ENCODE assay signal across 35 cellular contexts in genomic region chr3:35780800-35781199, GRCh38.
"Had no signal": no experiment of that assay in that cellular context is flagged by ENCODE, and none has a peak within 500 bp of the region (broad histone marks: within the 10 kb centered on the region; RNA-seq: fewer than 3 reads in every experiment).

No MANE protein-coding gene starts in this region.

- DNase-seq: activated CD4-positive, alpha-beta memory T cell treated with anti-CD3 and anti-CD28 coated beads for 36 hours; activated CD4-positive, alpha-beta T cell treated with anti-CD3 and anti-CD28 coated beads for 36 hours; activated CD4-positive, alpha-beta T cell treated with anti-CD3 and anti-CD28 coated beads, Interleukin-2, amount 10 ng/mL, durations not matched to agents 24 days and 14 days; activated CD4-positive, CD25-positive, alpha-beta regulatory T cell; activated CD4-positive, CD25-positive, alpha-beta regulatory T cell treated with anti-CD3 and anti-CD28 coated beads, Interleukin-2, amount 50 U/mL, for 72 hours; activated CD8-positive, alpha-beta memory T cell treated with anti-CD3 and anti-CD28 coated beads, Interleukin-2, amount 10 ng/mL, durations not matched to agents 7 days and 5 days; activated CD8-positive, alpha-beta memory T cell treated with anti-CD3 and anti-CD28 coated beads, Interleukin-2, amount 50 U/mL, for 4 hours; activated CD8-positive, alpha-beta T cell treated with anti-CD3 and anti-CD28 coated beads, Interleukin-2, amount 10 ng/mL, durations not matched to agents 7 days and 5 days; activated gamma-delta T cell; activated naive CD4-positive, alpha-beta T cell; activated naive CD4-positive, alpha-beta T cell treated with anti-CD3 and anti-CD28 coated beads, Interleukin-2, amount 10 ng/mL, durations not matched to agents 7 days and 5 days; activated naive CD8-positive, alpha-beta T cell treated with anti-CD3 and anti-CD28 coated beads, Interleukin-2, amount 10 ng/mL, durations not matched to agents 7 days and 5 days; activated T-cell treated with anti-CD3 and anti-CD28 coated beads, Interleukin-2, amount 50 U/mL, for 1 hour; activated T-cell treated with anti-CD3 and anti-CD28 coated beads, Interleukin-2, amount 50 U/mL, for 48 hours; central memory CD4-positive, alpha-beta T cell; cerebellar nuclear complex; colonic mucosa; effector CD8-positive, alpha-beta T cell; foreskin keratinocyte; gastrocnemius medialis; glutamatergic neuron; SW 1271; T-helper 1 cell; T-helper 17 cell; T1000; WERI-Rb-1 had no signal

- H3K9me3 ChIP-seq: ascending aorta, breast epithelium, colonic mucosa, esophagus muscularis mucosa, gastrocnemius medialis had no signal

- H3K4me1 ChIP-seq: ascending aorta, breast epithelium, colonic mucosa, esophagus muscularis mucosa, foreskin keratinocyte had no signal

- H3K27ac Mint-ChIP-seq: activated CD4-positive, alpha-beta memory T cell treated with anti-CD3 and anti-CD28 coated beads for 36 hours; activated CD4-positive, alpha-beta T cell treated with anti-CD3 and anti-CD28 coated beads for 36 hours; activated CD4-positive, alpha-beta T cell treated with anti-CD3 and anti-CD28 coated beads, Interleukin-2, amount 10 ng/mL, durations not matched to agents 24 days and 14 days; activated CD8-positive, alpha-beta memory T cell treated with anti-CD3 and anti-CD28 coated beads, Interleukin-2, amount 10 ng/mL, durations not matched to agents 7 days and 5 days; activated CD8-positive, alpha-beta T cell treated with anti-CD3 and anti-CD28 coated beads, Interleukin-2, amount 10 ng/mL, durations not matched to agents 7 days and 5 days; activated naive CD4-positive, alpha-beta T cell treated with anti-CD3 and anti-CD28 coated beads, Interleukin-2, amount 10 ng/mL, durations not matched to agents 7 days and 5 days; activated naive CD4-positive, alpha-beta T cell treated with anti-CD3 and anti-CD28 coated beads, Interleukin-2, amount 50 U/mL, for 72 hours; activated naive CD8-positive, alpha-beta T cell treated with anti-CD3 and anti-CD28 coated beads, Interleukin-2, amount 10 ng/mL, durations not matched to agents 7 days and 5 days; activated T-helper 1 cell treated with anti-CD3 and anti-CD28 coated beads, Interleukin-12 subunit alpha, Interleukin-12 subunit beta, Interleukin-2, Interleukin-4 antibody, amounts not matched to agents 30 ng/mL and 10 ng/mL and 1 ng/mL, durations not matched to agents 14 hours and 24 hours and 36 hours; activated T-helper 2 cell treated with anti-CD3 and anti-CD28 coated beads, Interferon-gamma antibody, Interleukin-2, Interleukin-4, amounts not matched to agents 10 μg/mL and 5 μg/mL and 100 μg/mL, durations not matched to agents 14 hours and 24 hours and 36 hours; T-helper 17 cell; T-helper 2 cell treated with Interferon-gamma antibody and Interleukin-4, amounts not matched to agents 5 μg/mL and 100 μg/mL, for 36 hours had no signal

- H3K36me3 ChIP-seq: ascending aorta, breast epithelium, cardiac muscle cell, colonic mucosa, esophagus muscularis mucosa, gastrocnemius medialis, WERI-Rb-1 had no signal

- ATAC-seq: activated CD4-positive, alpha-beta T cell treated with anti-CD3 and anti-CD28 coated beads for 36 hours; activated CD8-positive, alpha-beta memory T cell treated with anti-CD3 and anti-CD28 coated beads, Interleukin-2, amount 10 ng/mL, durations not matched to agents 7 days and 5 days; activated CD8-positive, alpha-beta T cell treated with anti-CD3 and anti-CD28 coated beads, Interleukin-2, amount 10 ng/mL, durations not matched to agents 7 days and 5 days; activated naive CD4-positive, alpha-beta T cell treated with anti-CD3 and anti-CD28 coated beads, Interleukin-2, amount 50 U/mL, for 72 hours; foreskin keratinocyte; T-helper 17 cell had no signal

- H3K9me3 Mint-ChIP-seq: activated CD4-positive, alpha-beta memory T cell treated with anti-CD3 and anti-CD28 coated beads for 36 hours; activated CD4-positive, alpha-beta T cell treated with anti-CD3 and anti-CD28 coated beads, Interleukin-2, amount 10 ng/mL, durations not matched to agents 24 days and 14 days; activated naive CD4-positive, alpha-beta T cell treated with anti-CD3 and anti-CD28 coated beads, Interleukin-2, amount 10 ng/mL, durations not matched to agents 7 days and 5 days; activated naive CD8-positive, alpha-beta T cell treated with anti-CD3 and anti-CD28 coated beads, Interleukin-2, amount 10 ng/mL, durations not matched to agents 7 days and 5 days; activated T-helper 1 cell treated with anti-CD3 and anti-CD28 coated beads, Interleukin-12 subunit alpha, Interleukin-12 subunit beta, Interleukin-2, Interleukin-4 antibody, amounts not matched to agents 30 ng/mL and 10 ng/mL and 1 ng/mL, durations not matched to agents 14 hours and 24 hours and 36 hours; activated T-helper 2 cell treated with anti-CD3 and anti-CD28 coated beads, Interferon-gamma antibody, Interleukin-2, Interleukin-4, amounts not matched to agents 10 μg/mL and 5 μg/mL and 100 μg/mL, durations not matched to agents 14 hours and 24 hours and 36 hours; T-helper 2 cell treated with Interferon-gamma antibody and Interleukin-4, amounts not matched to agents 5 μg/mL and 100 μg/mL, for 36 hours had no signal

- H3K27me3 Mint-ChIP-seq: activated CD4-positive, alpha-beta memory T cell treated with anti-CD3 and anti-CD28 coated beads for 36 hours; activated CD4-positive, alpha-beta T cell treated with anti-CD3 and anti-CD28 coated beads, Interleukin-2, amount 10 ng/mL, durations not matched to agents 24 days and 14 days; activated CD8-positive, alpha-beta memory T cell treated with anti-CD3 and anti-CD28 coated beads, Interleukin-2, amount 10 ng/mL, durations not matched to agents 7 days and 5 days; activated naive CD4-positive, alpha-beta T cell treated with anti-CD3 and anti-CD28 coated beads, Interleukin-2, amount 10 ng/mL, durations not matched to agents 7 days and 5 days; activated naive CD8-positive, alpha-beta T cell treated with anti-CD3 and anti-CD28 coated beads, Interleukin-2, amount 10 ng/mL, durations not matched to agents 7 days and 5 days; brain; T-helper 17 cell had no signal

- H3K36me3 Mint-ChIP-seq: activated CD4-positive, alpha-beta memory T cell treated with anti-CD3 and anti-CD28 coated beads for 36 hours; activated CD8-positive, alpha-beta memory T cell treated with anti-CD3 and anti-CD28 coated beads, Interleukin-2, amount 10 ng/mL, durations not matched to agents 7 days and 5 days; activated naive CD4-positive, alpha-beta T cell treated with anti-CD3 and anti-CD28 coated beads, Interleukin-2, amount 10 ng/mL, durations not matched to agents 7 days and 5 days; activated naive CD4-positive, alpha-beta T cell treated with anti-CD3 and anti-CD28 coated beads, Interleukin-2, amount 50 U/mL, for 72 hours; activated naive CD8-positive, alpha-beta T cell treated with anti-CD3 and anti-CD28 coated beads, Interleukin-2, amount 10 ng/mL, durations not matched to agents 7 days and 5 days had no signal

- H3K4me1 Mint-ChIP-seq: activated CD4-positive, alpha-beta T cell treated with anti-CD3 and anti-CD28 coated beads for 36 hours; activated CD4-positive, alpha-beta T cell treated with anti-CD3 and anti-CD28 coated beads, Interleukin-2, amount 10 ng/mL, durations not matched to agents 24 days and 14 days; activated CD8-positive, alpha-beta memory T cell treated with anti-CD3 and anti-CD28 coated beads, Interleukin-2, amount 10 ng/mL, durations not matched to agents 7 days and 5 days; activated naive CD4-positive, alpha-beta T cell treated with anti-CD3 and anti-CD28 coated beads, Interleukin-2, amount 10 ng/mL, durations not matched to agents 7 days and 5 days; activated naive CD8-positive, alpha-beta T cell treated with anti-CD3 and anti-CD28 coated beads, Interleukin-2, amount 10 ng/mL, durations not matched to agents 7 days and 5 days; T-helper 17 cell had no signal

- H3K4me3 Mint-ChIP-seq: activated CD4-positive, alpha-beta memory T cell treated with anti-CD3 and anti-CD28 coated beads for 36 hours; activated CD4-positive, alpha-beta T cell treated with anti-CD3 and anti-CD28 coated beads for 36 hours; activated CD4-positive, alpha-beta T cell treated with anti-CD3 and anti-CD28 coated beads, Interleukin-2, amount 10 ng/mL, durations not matched to agents 24 days and 14 days; activated CD8-positive, alpha-beta memory T cell treated with anti-CD3 and anti-CD28 coated beads, Interleukin-2, amount 10 ng/mL, durations not matched to agents 7 days and 5 days; activated CD8-positive, alpha-beta T cell treated with anti-CD3 and anti-CD28 coated beads, Interleukin-2, amount 10 ng/mL, durations not matched to agents 7 days and 5 days; activated naive CD4-positive, alpha-beta T cell treated with anti-CD3 and anti-CD28 coated beads, Interleukin-2, amount 10 ng/mL, durations not matched to agents 7 days and 5 days; activated naive CD8-positive, alpha-beta T cell treated with anti-CD3 and anti-CD28 coated beads, Interleukin-2, amount 10 ng/mL, durations not matched to agents 7 days and 5 days; activated T-helper 1 cell treated with anti-CD3 and anti-CD28 coated beads, Interleukin-12 subunit alpha, Interleukin-12 subunit beta, Interleukin-2, Interleukin-4 antibody, amounts not matched to agents 30 ng/mL and 10 ng/mL and 1 ng/mL, durations not matched to agents 14 hours and 24 hours and 36 hours; brain; T-helper 17 cell; T-helper 2 cell treated with Interferon-gamma antibody and Interleukin-4, amounts not matched to agents 5 μg/mL and 100 μg/mL, for 36 hours had no signal

- H3K27me3 ChIP-seq: ascending aorta, breast epithelium, cardiac muscle cell, colonic mucosa, esophagus muscularis mucosa, foreskin keratinocyte, gastrocnemius medialis had no signal

- H3K27ac ChIP-seq: ascending aorta, breast epithelium, cardiac muscle cell, colonic mucosa, esophagus muscularis mucosa, foreskin keratinocyte, gastrocnemius medialis, WERI-Rb-1 had no signal

- H3K4me3 ChIP-seq: ascending aorta, breast epithelium, cardiac muscle cell, colonic mucosa, esophagus muscularis mucosa, gastrocnemius medialis had no signal
